In genomic region chr1:148710772-148711523, GRCh38 we compare ENCODE assay signal across 9 cellular contexts. TPM values are rescaled to one million over a fixed set of nuclear protein-coding genes. Genes with fewer than 3 reads are reported as not detected.
DNase-seq lines count a peak whose midpoint lies in the region; ATAC-seq, FAIRE-seq and TF ChIP-seq lines count a peak whose summit lies in the region.
"Not testable (repeated sequence)": the region's sequence is repeated elsewhere in the genome, so short reads cannot be mapped to it uniquely, and the experiment has no call there.
"Had no signal": no experiment of that assay in that cellular context is flagged by ENCODE, and none has a peak within 500 bp of the region (broad histone marks: within the 10 kb centered on the region; RNA-seq: fewer than 3 reads in every experiment).

No MANE protein-coding gene starts in this region.

- not testable (repeated sequence) for H3K4ac ChIP-seq in IMR-90 (ENCODE audit: low read depth, low read length)

- H3K79me1 ChIP-seq in IMR-90 (ENCODE audit: low read depth in 1 of 2, low read length in 2 of 2), result not testable (repeated sequence)

- not testable (repeated sequence) for H3K79me2 ChIP-seq in GM12878 (ENCODE audit: control insufficient read depth, insufficient read depth, low read length)

- H4K5ac ChIP-seq in IMR-90 (ENCODE audit: low read depth, low read length), result not testable (repeated sequence)

- H2BK5ac ChIP-seq in IMR-90 (ENCODE audit: low read depth, low read length, poor library complexity, severe bottlenecking), result not testable (repeated sequence)

- TF ChIP-seq RAD21 in IMR-90 (IDR thresholded peaks at IDR 0.05; ENCODE audit: low read length); GM12878 (IDR thresholded peaks at IDR 0.05; ENCODE audit: insufficient read depth, low read depth, low read length): not testable (repeated sequence)

- SMC1A ChIA-PET in GM12878 (lab: Charles Lee; ENCODE audit: uncharacterized antibody, unreplicated experiment), result not testable (repeated sequence)

- H3K4me1 Mint-ChIP-seq in CD8-positive, alpha-beta T cell (ENCODE audit: low read depth); T-cell; activated CD4-positive, alpha-beta T cell treated with anti-CD3 and anti-CD28 coated beads for 36 hours; naive thymus-derived CD4-positive, alpha-beta T cell: not testable (repeated sequence)

- H3K27me3 Mint-ChIP-seq in CD8-positive, alpha-beta T cell (ENCODE audit: low read depth); T-cell; activated CD4-positive, alpha-beta T cell treated with anti-CD3 and anti-CD28 coated beads for 36 hours; naive thymus-derived CD4-positive, alpha-beta T cell: not testable (repeated sequence)

- not testable (repeated sequence) for H3K4me3 ChIP-seq in CD8-positive, alpha-beta T cell (ENCODE audit: low read depth, low read length); IMR-90 (ENCODE audit: insufficient read depth, low read depth, low read length); GM12878; right lobe of liver; naive thymus-derived CD4-positive, alpha-beta T cell (ENCODE audit: low read length)

- H3K4me2 ChIP-seq in IMR-90 (ENCODE audit: low read depth, low read length); GM12878 (ENCODE audit: control insufficient read depth, insufficient read depth): not testable (repeated sequence)

- POLR2A ChIA-PET in CD8-positive, alpha-beta T cell (lab: Charles Lee); IMR-90 (lab: Charles Lee; ENCODE audit: unreplicated experiment); T-cell (lab: Charles Lee); activated CD4-positive, alpha-beta T cell treated with anti-CD3 and anti-CD28 coated beads for 36 hours (lab: Charles Lee); GM12878 (lab: Charles Lee); naive thymus-derived CD4-positive, alpha-beta T cell (lab: Charles Lee): not testable (repeated sequence)

- WGBS in IMR-90 (ENCODE audit: extremely low coverage in 2 of 2, insufficient read length in 1 of 2), 2 experiments, result no CpG with 5 or more reads among the region's 8 CpGs
- WGBS in GM12878 (ENCODE audit: insufficient coverage, insufficient replicate concordance, low lambda C conversion rate, missing lambda C conversion rate), result no CpG with 5 or more reads among the region's 8 CpGs
- WGBS in right lobe of liver (ENCODE audit: insufficient coverage, low coverage, low lambda C conversion rate, missing lambda C conversion rate), result no CpG with 5 or more reads among the region's 8 CpGs

- not testable (repeated sequence) for H2BK15ac ChIP-seq in IMR-90 (ENCODE audit: low read depth, low read length)

- not testable (repeated sequence) for H4K8ac ChIP-seq in IMR-90 (ENCODE audit: low read depth in 2 of 2, low read length in 2 of 2)

- not testable (repeated sequence) for H3K36me3 Mint-ChIP-seq in CD8-positive, alpha-beta T cell; T-cell; activated CD4-positive, alpha-beta T cell treated with anti-CD3 and anti-CD28 coated beads for 36 hours (ENCODE audit: low read depth); naive thymus-derived CD4-positive, alpha-beta T cell

- ATAC-seq in CD8-positive, alpha-beta T cell, result peak; percentile 55
- ATAC-seq in IMR-90 (ENCODE audit: low read depth) (peak; percentile 40; the same call in 1 of the 2 replicates), T-cell (replicated peaks in 1 of 4) (peak; percentile 73 to 82 (median 78)), GM12878 (peak; percentile 46; the same call in 2 of the 3 replicates), right lobe of liver (peak in 3 of 4 donors; percentile 10 to 55 (median 26))
- peak; percentile 47 for ATAC-seq in activated CD4-positive, alpha-beta T cell treated with anti-CD3 and anti-CD28 coated beads for 36 hours
- peak; percentile 65 for ATAC-seq in naive thymus-derived CD4-positive, alpha-beta T cell
- ATAC-seq in stimulated activated naive CD8-positive, alpha-beta T cell treated with anti-CD3 and anti-CD28 coated beads, Interleukin-15, Interleukin-2, amounts not matched to agents 100 U/mL and 50 U/mL, for 24 hours, result peak; percentile 42

- H3K23ac ChIP-seq in IMR-90 (ENCODE audit: low read depth, low read length), result not testable (repeated sequence)

- H3K4me3 Mint-ChIP-seq in CD8-positive, alpha-beta T cell; T-cell; activated CD4-positive, alpha-beta T cell treated with anti-CD3 and anti-CD28 coated beads for 36 hours; naive thymus-derived CD4-positive, alpha-beta T cell: not testable (repeated sequence)

- not testable (repeated sequence) for H2BK120ac ChIP-seq in IMR-90 (ENCODE audit: low read depth, low read length)

- not testable (repeated sequence) for H3K9me1 ChIP-seq in IMR-90 (ENCODE audit: insufficient read depth, low read length)

- H3K27ac ChIP-seq in CD8-positive, alpha-beta T cell (ENCODE audit: low read depth, low read length); IMR-90 (ENCODE audit: insufficient read depth, low read length); GM12878 (ENCODE audit: control insufficient read depth, insufficient read depth); right lobe of liver; naive thymus-derived CD4-positive, alpha-beta T cell (ENCODE audit: low read depth, low read length): not testable (repeated sequence)

- not testable (repeated sequence) for H3K27me3 ChIP-seq in CD8-positive, alpha-beta T cell (ENCODE audit: insufficient read depth, low read length); IMR-90 (ENCODE audit: control insufficient read depth, insufficient read depth, low read length); GM12878 (replicated peaks in 1 of 2; ENCODE audit: control insufficient read depth in 2 of 2, insufficient read depth in 2 of 2, low read length in 1 of 2); right lobe of liver; naive thymus-derived CD4-positive, alpha-beta T cell (ENCODE audit: control insufficient read depth in 2 of 2, insufficient read depth in 2 of 2, low read length in 2 of 2)

- FAIRE-seq in GM12878 (lab: Jason Lieb, UNC), result peak; percentile 56

- H3K18ac ChIP-seq in IMR-90 (ENCODE audit: low read depth, low read length), result not testable (repeated sequence)

- H4K91ac ChIP-seq in IMR-90 (ENCODE audit: insufficient read depth, low read depth, low read length), result not testable (repeated sequence)

- not testable (repeated sequence) for H3K4me1 ChIP-seq in CD8-positive, alpha-beta T cell (ENCODE audit: insufficient read depth, low read length); IMR-90 (ENCODE audit: control insufficient read depth, insufficient read depth, low read length); GM12878 (ENCODE audit: control insufficient read depth, insufficient read depth, low read length); right lobe of liver; naive thymus-derived CD4-positive, alpha-beta T cell (ENCODE audit: control insufficient read depth in 2 of 2, insufficient read depth in 2 of 2, low read length in 2 of 2)

- H2AFZ ChIP-seq in IMR-90 (replicated peaks; ENCODE audit: low read length, poor library complexity); GM12878 (ENCODE audit: control insufficient read depth, low read depth, low read length): not testable (repeated sequence)

- not testable (repeated sequence) for H3K9me3 Mint-ChIP-seq in CD8-positive, alpha-beta T cell; T-cell; activated CD4-positive, alpha-beta T cell treated with anti-CD3 and anti-CD28 coated beads for 36 hours (ENCODE audit: low read depth); naive thymus-derived CD4-positive, alpha-beta T cell

- BruUV-seq in IMR-90 (replicated peaks; lab: Mats Ljungman, UMichigan); GM12878 (replicated peaks; lab: Mats Ljungman, UMichigan): not testable (repeated sequence)

- H3K36me3 ChIP-seq in CD8-positive, alpha-beta T cell (ENCODE audit: insufficient read depth, low read length); IMR-90 (ENCODE audit: control insufficient read depth, insufficient read depth, low read length); GM12878 (ENCODE audit: control insufficient read depth in 2 of 2, insufficient read depth in 2 of 2, low read length in 1 of 2); right lobe of liver; naive thymus-derived CD4-positive, alpha-beta T cell (ENCODE audit: control insufficient read depth in 2 of 3, insufficient read depth in 3 of 3, low read length in 3 of 3): not testable (repeated sequence)

- not testable (repeated sequence) for H2AK5ac ChIP-seq in IMR-90 (ENCODE audit: low read depth, low read length)

- not testable (repeated sequence) for H2BK20ac ChIP-seq in IMR-90 (ENCODE audit: low read depth, low read length)

- H3K9ac ChIP-seq in IMR-90 (ENCODE audit: low read depth, low read length); GM12878 (ENCODE audit: control insufficient read depth, insufficient read depth, low read length): not testable (repeated sequence)

- TF ChIP-seq POLR2A in IMR-90 (IDR thresholded peaks at IDR 0.05; ENCODE audit: low read depth, low read length); GM12878 (IDR thresholded peaks at IDR 0.05; ENCODE audit: low read depth, low read length); right lobe of liver (IDR thresholded peaks at IDR 0.05): not testable (repeated sequence)

- in situ Hi-C loops in IMR-90 (cut with MboI; ENCODE audit: low sequenced_read_pairs); GM12878 (cut with MboI): not testable (repeated sequence)

- DNase-seq in CD8-positive, alpha-beta T cell; IMR-90; T-cell; activated CD4-positive, alpha-beta T cell treated with anti-CD3 and anti-CD28 coated beads for 36 hours; GM12878 (ENCODE audit: low read depth, low spot score); right lobe of liver; naive thymus-derived CD4-positive, alpha-beta T cell; stimulated activated naive CD8-positive, alpha-beta T cell treated with anti-CD3 and anti-CD28 coated beads, Interleukin-15, Interleukin-2, amounts not matched to agents 100 U/mL and 50 U/mL, for 24 hours: not testable (repeated sequence)

- not testable (repeated sequence) for TF ChIP-seq EP300 in GM12878 (IDR thresholded peaks at IDR 0.05; ENCODE audit: borderline replicate concordance in 1 of 2, control insufficient read depth in 1 of 2, low read depth in 2 of 2, low read length in 2 of 2)

- intact Hi-C loops in CD8-positive, alpha-beta T cell (cut with DNase I, micrococcal nuclease); IMR-90 (cut with micrococcal nuclease); activated CD4-positive, alpha-beta T cell treated with anti-CD3 and anti-CD28 coated beads for 36 hours (cut with DNase I, micrococcal nuclease); GM12878 (cut with micrococcal nuclease; ENCODE audit: unreplicated experiment); right lobe of liver (cut with DNase I); naive thymus-derived CD4-positive, alpha-beta T cell (cut with micrococcal nuclease): not testable (repeated sequence)

- not testable (repeated sequence) for H3K27ac Mint-ChIP-seq in CD8-positive, alpha-beta T cell; T-cell; activated CD4-positive, alpha-beta T cell treated with anti-CD3 and anti-CD28 coated beads for 36 hours; naive thymus-derived CD4-positive, alpha-beta T cell

- dilution Hi-C loops in IMR-90 (cut with HindIII; ENCODE audit: low sequenced_read_pairs, unreplicated experiment), result not testable (repeated sequence)

- H3K14ac ChIP-seq in IMR-90 (replicated peaks; ENCODE audit: low read depth, low read length), result not testable (repeated sequence)

- H3K56ac ChIP-seq in IMR-90 (ENCODE audit: extremely low read depth, insufficient read depth, low read length), result not testable (repeated sequence)

- TF ChIP-seq CTCF in CD8-positive, alpha-beta T cell (IDR thresholded peaks at IDR 0.05); IMR-90 (conservative IDR thresholded peaks at IDR 0.05; ENCODE audit: low read depth, low read length); GM12878 (IDR thresholded peaks at IDR 0.05 in 2 of 3, conservative IDR thresholded peaks at IDR 0.05 in 1 of 3; ENCODE audit: control insufficient read depth in 2 of 3, extremely low read depth in 1 of 3, insufficient read depth in 1 of 3, low read depth in 3 of 3, low read length in 3 of 3); right lobe of liver (IDR thresholded peaks at IDR 0.05): not testable (repeated sequence)

- not testable (repeated sequence) for H2AK9ac ChIP-seq in IMR-90 (replicated peaks; ENCODE audit: low read depth, low read length, poor library complexity)

- H4K20me1 ChIP-seq in IMR-90 (ENCODE audit: insufficient read depth, low read length); GM12878 (ENCODE audit: control insufficient read depth, insufficient read depth): not testable (repeated sequence)

- CTCF ChIA-PET in CD8-positive, alpha-beta T cell (lab: Charles Lee); IMR-90 (lab: Yijun Ruan, JAX); T-cell (lab: Charles Lee); activated CD4-positive, alpha-beta T cell treated with anti-CD3 and anti-CD28 coated beads for 36 hours (lab: Charles Lee); GM12878 (lab: Yijun Ruan, JAX); naive thymus-derived CD4-positive, alpha-beta T cell (lab: Charles Lee): not testable (repeated sequence)

- RAD21 ChIA-PET in GM12878 (lab: Charles Lee; ENCODE audit: unreplicated experiment), result not testable (repeated sequence)

- H3K9me3 ChIP-seq in CD8-positive, alpha-beta T cell (ENCODE audit: low read length); IMR-90 (ENCODE audit: control insufficient read depth, insufficient read depth, low read length); GM12878 (replicated peaks; ENCODE audit: control insufficient read depth, insufficient read depth, low read length); right lobe of liver; naive thymus-derived CD4-positive, alpha-beta T cell (ENCODE audit: control insufficient read depth in 2 of 3, low read length in 3 of 3): not testable (repeated sequence)

RNA-seq across cellular contexts. Expression of gene NUDT4B, which starts 37.6 kb away (rescaled TPM):
- not detected for total RNA-seq in CD8-positive, alpha-beta T cell
- total RNA-seq in IMR-90 (2012; rRNA removed) (19.9 and 28.6 TPM in 2 replicates), T-cell (1 to 10 TPM in 1 of 5 donors, under 1 TPM in 1, not detected in 3; 0.55 to 1.9 TPM), GM12878 (2014; rRNA removed) (5.1 and 11.8 TPM in 2 replicates), GM12878 (2014; rRNA removed; fragmentation: Illumina TruSeq; extraction: Trizol) (0.18 and 0.67 TPM in 2 replicates), GM12878 (2021) (not detected in 2 replicates), right lobe of liver (10 to 100 TPM in 1 of 6 experiments, 1 to 10 TPM in 4, under 1 TPM in 1; 0.42 to 17.6 (median 2.5) TPM)
- polyA plus RNA-seq in IMR-90 (2012; rRNA removed) (9.5 and 10.6 TPM in 2 replicates), GM12878 (2011; rRNA removed) (0.82 and 25.5 TPM in 2 replicates), GM12878 (2014; fragmentation: Illumina TruSeq; extraction: Trizol) (5.2 and 7.1 TPM in 2 replicates), GM12878 (2014; fragmentation: Nextera tagmentation; extraction: Ambion mirVana) (under 1 TPM in 1 of 2 experiments, not detected in 1; 0.11 TPM), GM12878 (2014; rRNA removed) (5.1 and 7.3 TPM in 2 replicates), GM12878 (2016; fragmentation: Nextera tagmentation; extraction: Ambion mirVana) (10 to 100 TPM in 1 of 2 experiments, 1 to 10 TPM in 1; 1.5 to 10.7 TPM)
- polyA plus RNA-seq in IMR-90 (2012; cell fraction: cytosol; rRNA removed), result 3.1 and 5.0 TPM in 2 replicates
- polyA plus RNA-seq in IMR-90 (2012; cell fraction: nucleus; rRNA removed; ENCODE audit: low replicate concordance), result 0.39 and 9.2 TPM in 2 replicates
- under 1 TPM; 0.41 to 0.46 TPM for total RNA-seq in activated CD4-positive, alpha-beta T cell treated with anti-CD3 and anti-CD28 coated beads for 36 hours
- total RNA-seq in GM12878 (2013; cell fraction: nucleolus; rRNA removed), result 3.0 and 4.9 TPM in 2 replicates
- 6.4 TPM for polyA plus RNA-seq in GM12878 (2011; ENCODE audit: low read depth)
- 21.5 and 26.6 TPM in 2 replicates for polyA plus RNA-seq in GM12878 (2011; cell fraction: cytosol; rRNA removed)
- 6.2 and 6.8 TPM in 2 replicates for polyA plus RNA-seq in GM12878 (2011; cell fraction: nucleus; rRNA removed)
- 0.79 and 4.0 TPM in 2 replicates for polyA plus RNA-seq in GM12878 (2012)
- 8.0 and 22.8 TPM in 2 replicates for polyA minus RNA-seq in GM12878 (2011; rRNA and poly(A)+ RNA removed)
- 5.2 TPM in 1 of 2 replicates, not detected in the other for polyA minus RNA-seq in GM12878 (2011; cell fraction: cytosol; rRNA and poly(A)+ RNA removed)
- polyA minus RNA-seq in GM12878 (2011; cell fraction: nucleus; rRNA and poly(A)+ RNA removed), result 0.36 and 0.48 TPM in 2 replicates
- under 1 TPM in 2 of 5 experiments, not detected in 3; 0.62 to 0.69 TPM for total RNA-seq in naive thymus-derived CD4-positive, alpha-beta T cell
- 10 to 100 TPM in 1 of 2 donors, 1 to 10 TPM in 1; 3.7 to 11.2 TPM for polyA plus RNA-seq in naive thymus-derived CD4-positive, alpha-beta T cell
- polyA plus RNA-seq: GM23338 had no signal

Comparison
In these comparisons a context has a peak if more than half of its experiments do, and no peak if none do; other contexts are left out.
1. ATAC-seq: peak in every context shown above with its lines; median percentile 78 in T-cell; 65 in naive thymus-derived CD4-positive, alpha-beta T cell; 55 in CD8-positive, alpha-beta T cell; 47 in activated CD4-positive, alpha-beta T cell treated with anti-CD3 and anti-CD28 coated beads for 36 hours; 46 in GM12878; 42 in stimulated activated naive CD8-positive, alpha-beta T cell treated with anti-CD3 and anti-CD28 coated beads, Interleukin-15, Interleukin-2, amounts not matched to agents 100 U/mL and 50 U/mL, for 24 hours; 40 in IMR-90; 26 in right lobe of liver.